Comparison of ENCODE assay signal across 8 cellular contexts in the genomic region with DNA sequence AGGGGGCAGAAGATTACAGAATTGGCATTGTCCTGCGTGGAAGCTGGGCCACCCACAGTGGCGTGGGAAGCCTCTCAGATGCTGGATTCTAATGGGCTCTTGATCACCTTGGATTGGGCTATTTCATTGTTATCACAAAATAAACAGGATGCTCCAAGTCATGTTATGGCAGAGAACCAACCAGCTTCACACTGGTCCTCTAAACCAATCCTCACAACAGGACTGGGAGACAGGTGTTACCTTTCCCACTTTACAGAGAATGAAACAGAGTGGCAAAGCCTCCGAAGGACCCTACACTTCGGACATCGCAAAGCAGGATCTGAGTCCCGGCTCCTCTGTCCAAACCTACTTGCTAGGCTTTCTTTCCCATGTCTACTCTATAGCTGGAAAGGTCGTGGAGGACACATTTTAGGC. TPM values are rescaled to one million over a fixed set of nuclear protein-coding genes. Genes with fewer than 3 reads are reported as not detected.
DNase-seq lines count a peak whose midpoint lies in the region; ATAC-seq lines count a peak whose summit lies in the region.

No MANE protein-coding gene starts in this region.

- ATAC-seq in GM18858 (IDR thresholded peaks at IDR 0.05; ENCODE audit: unreplicated experiment): no peak

- H3K27ac Mint-ChIP-seq in T-helper 1 cell treated with Interleukin-12 subunit alpha and Interleukin-12 subunit beta and Interleukin-4 antibody, amounts not matched to agents 30 μg/mL and 1 μg/mL, for 36 hours: peak overlapping the region; percentile 60
- peak overlapping the region; percentile 59 for H3K27ac Mint-ChIP-seq in activated T-helper 2 cell treated with anti-CD3 and anti-CD28 coated beads, Interferon-gamma antibody, Interleukin-2, Interleukin-4, amounts not matched to agents 10 μg/mL and 5 μg/mL and 100 μg/mL, durations not matched to agents 14 hours and 24 hours and 36 hours

- no peaks in the 10 kb centered on the region for H3K27me3 Mint-ChIP-seq in T-helper 1 cell treated with Interleukin-12 subunit alpha and Interleukin-12 subunit beta and Interleukin-4 antibody, amounts not matched to agents 30 μg/mL and 1 μg/mL, for 36 hours (ENCODE audit: low read depth)
- H3K27me3 Mint-ChIP-seq in activated T-helper 2 cell treated with anti-CD3 and anti-CD28 coated beads, Interferon-gamma antibody, Interleukin-2, Interleukin-4, amounts not matched to agents 10 μg/mL and 5 μg/mL and 100 μg/mL, durations not matched to agents 14 hours and 24 hours and 36 hours (ENCODE audit: low read depth): no peaks in the 10 kb centered on the region

- no peaks in the 10 kb centered on the region for H3K9me3 Mint-ChIP-seq in T-helper 1 cell treated with Interleukin-12 subunit alpha and Interleukin-12 subunit beta and Interleukin-4 antibody, amounts not matched to agents 30 μg/mL and 1 μg/mL, for 36 hours
- no peaks in the 10 kb centered on the region for H3K9me3 Mint-ChIP-seq in activated T-helper 2 cell treated with anti-CD3 and anti-CD28 coated beads, Interferon-gamma antibody, Interleukin-2, Interleukin-4, amounts not matched to agents 10 μg/mL and 5 μg/mL and 100 μg/mL, durations not matched to agents 14 hours and 24 hours and 36 hours

- peaks cover 47% of the 10 kb centered on the region for H3K4me1 Mint-ChIP-seq in T-helper 1 cell treated with Interleukin-12 subunit alpha and Interleukin-12 subunit beta and Interleukin-4 antibody, amounts not matched to agents 30 μg/mL and 1 μg/mL, for 36 hours (ENCODE audit: low read depth)
- H3K4me1 Mint-ChIP-seq in activated T-helper 2 cell treated with anti-CD3 and anti-CD28 coated beads, Interferon-gamma antibody, Interleukin-2, Interleukin-4, amounts not matched to agents 10 μg/mL and 5 μg/mL and 100 μg/mL, durations not matched to agents 14 hours and 24 hours and 36 hours (ENCODE audit: low read depth): peaks cover 64% of the 10 kb centered on the region

- peak overlapping the region; percentile 99 for H3K4me3 Mint-ChIP-seq in T-helper 1 cell treated with Interleukin-12 subunit alpha and Interleukin-12 subunit beta and Interleukin-4 antibody, amounts not matched to agents 30 μg/mL and 1 μg/mL, for 36 hours
- H3K4me3 Mint-ChIP-seq in activated T-helper 2 cell treated with anti-CD3 and anti-CD28 coated beads, Interferon-gamma antibody, Interleukin-2, Interleukin-4, amounts not matched to agents 10 μg/mL and 5 μg/mL and 100 μg/mL, durations not matched to agents 14 hours and 24 hours and 36 hours (ENCODE audit: low read depth): peak overlapping the region; percentile 100

- H3K36me3 ChIP-seq in iPS-20b (ENCODE audit: insufficient read depth, low read depth, low read length): no peaks in the 10 kb centered on the region; the same call in 1 of the 2 replicates

- H3K27ac ChIP-seq in iPS-20b (ENCODE audit: low read length) (peak overlapping the region; percentile 5), substantia nigra (ENCODE audit: low read depth, low read length, poor library complexity, severe bottlenecking) (peak overlapping the region; percentile 62)

- peaks cover 33% of the 10 kb centered on the region for H3K4me1 ChIP-seq in iPS-20b (ENCODE audit: insufficient read depth, low read length)

- H3K27me3 ChIP-seq in iPS-20b (ENCODE audit: insufficient read depth, low read length): peaks cover 47% of the 10 kb centered on the region

- no peaks in the 10 kb centered on the region for H3K9me3 ChIP-seq in iPS-20b (ENCODE audit: insufficient read depth, low read depth, low read length)

- H3K9ac ChIP-seq in iPS-20b (ENCODE audit: low read depth, low read length): peak overlapping the region; percentile 91

- intact Hi-C loops in activated T-helper 2 cell treated with anti-CD3 and anti-CD28 coated beads, Interferon-gamma antibody, Interleukin-2, Interleukin-4, amounts not matched to agents 10 μg/mL and 5 μg/mL and 100 μg/mL, durations not matched to agents 14 hours and 24 hours and 36 hours (cut with micrococcal nuclease): loop anchor here (2.0 kb wide), 2 partner anchors 19 to 35 kb away; a partner anchor contains a TSS

- no peaks in the 10 kb centered on the region for H3K36me3 Mint-ChIP-seq in T-helper 1 cell treated with Interleukin-12 subunit alpha and Interleukin-12 subunit beta and Interleukin-4 antibody, amounts not matched to agents 30 μg/mL and 1 μg/mL, for 36 hours (ENCODE audit: low read depth)
- peaks cover 21% of the 10 kb centered on the region for H3K36me3 Mint-ChIP-seq in activated T-helper 2 cell treated with anti-CD3 and anti-CD28 coated beads, Interferon-gamma antibody, Interleukin-2, Interleukin-4, amounts not matched to agents 10 μg/mL and 5 μg/mL and 100 μg/mL, durations not matched to agents 14 hours and 24 hours and 36 hours (ENCODE audit: low read depth)

- H3K4me3 ChIP-seq in iPS-20b (ENCODE audit: low read length): peak overlapping the region; percentile 90

- DNase-seq in T-helper 1 cell: no peak
- DNase-seq in activated T-helper 2 cell treated with anti-CD3 and anti-CD28 coated beads, Interferon-gamma antibody, Interleukin-2, Interleukin-4, amounts not matched to agents 10 μg/mL and 5 μg/mL and 100 μg/mL, durations not matched to agents 14 hours and 24 hours and 36 hours (ENCODE audit: low spot score): no peak
- no peak for DNase-seq in substantia nigra (lab: John Stamatoyannopoulos, UW)
- DNase-seq in COR-L47 (lab: John Stamatoyannopoulos, UW): no peak
- DNase-seq in occipital lobe (lab: John Stamatoyannopoulos, UW): no peak

RNA-seq across cellular contexts. Expression of a gene that starts 0.4 kb away (rescaled TPM):
- total RNA-seq in activated T-helper 2 cell treated with anti-CD3 and anti-CD28 coated beads, Interferon-gamma antibody, Interleukin-2, Interleukin-4, amounts not matched to agents 10 μg/mL and 5 μg/mL and 100 μg/mL, durations not matched to agents 14 hours and 24 hours and 36 hours: 24.5 and 25.7 TPM in 2 replicates
- 1.7 TPM for total RNA-seq in occipital lobe

RNA-seq across cellular contexts. Expression of a gene that starts 19.3 kb away (rescaled TPM):
- total RNA-seq in activated T-helper 2 cell treated with anti-CD3 and anti-CD28 coated beads, Interferon-gamma antibody, Interleukin-2, Interleukin-4, amounts not matched to agents 10 μg/mL and 5 μg/mL and 100 μg/mL, durations not matched to agents 14 hours and 24 hours and 36 hours: 40.9 and 44.7 TPM in 2 replicates
- total RNA-seq in occipital lobe: 96.2 TPM
